1 cellular context compared by ENCODE assay signal in the genomic region with DNA sequence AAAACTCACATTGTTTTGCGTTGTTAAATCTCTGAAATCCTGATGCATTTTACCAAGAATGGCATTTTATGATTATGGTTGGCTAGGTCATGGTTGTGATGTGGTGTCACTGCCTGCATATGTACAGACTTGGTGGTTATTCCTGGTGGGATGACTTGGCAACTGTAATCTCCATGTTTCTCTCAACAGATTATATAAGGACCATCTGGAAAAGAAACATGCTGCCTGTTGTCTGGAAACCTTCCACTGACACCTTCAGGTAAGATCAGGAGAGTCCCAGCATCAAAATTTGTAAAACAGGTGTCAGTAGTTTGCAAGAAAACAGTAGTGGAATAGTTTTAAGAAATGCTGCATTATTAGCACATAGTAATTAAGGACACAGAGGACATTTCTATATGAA.
TF ChIP-seq lines count a peak whose summit lies in the region.

No MANE protein-coding gene starts in this region.

TF ChIP-seq in HepG2, 621 proteins besides CTCF, POLR2A, EP300 and RAD21 (continued from another document):
- TF ChIP-seq RELA (CRISPR knock-in tag; IDR thresholded peaks at IDR 0.05), result no peak
- no peak for TF ChIP-seq ONECUT2 (CRISPR knock-in tag; IDR thresholded peaks at IDR 0.05)
- no peak for TF ChIP-seq ZNF235 (CRISPR knock-in tag; IDR thresholded peaks at IDR 0.05; ENCODE audit: borderline replicate concordance)
- TF ChIP-seq ZNF160 (CRISPR knock-in tag; IDR thresholded peaks at IDR 0.05), result no peak
